Comparison of ENCODE assay signal across 10 cellular contexts in genomic region chr14:51006781-51007211, GRCh38.
DNase-seq lines count a peak whose midpoint lies in the region; ATAC-seq and TF ChIP-seq lines count a peak whose summit lies in the region.
"Had no signal": no experiment of that assay in that cellular context is flagged by ENCODE, and none has a peak within 500 bp of the region (broad histone marks: within the 10 kb centered on the region; RNA-seq: fewer than 3 reads in every experiment).

No MANE protein-coding gene starts in this region.

- 74 to 92% methylated on average over 3 to 4 of the region's 4 CpGs for WGBS in ectodermal cell, 2 experiments
- WGBS in neuronal stem cell (ENCODE audit: extremely low coverage in 2 of 2, insufficient read length in 2 of 2, insufficient replicate concordance in 1 of 2), 2 donors = no CpG with 5 or more reads among the region's 4 CpGs

- H4K91ac ChIP-seq in neuronal stem cell (ENCODE audit: low read depth, low read length, poor library complexity) = no peak overlapping the region

- no peak for ATAC-seq in HG03097 (IDR thresholded peaks at IDR 0.05; ENCODE audit: low FRiP score, unreplicated experiment)

- POLR2A ChIA-PET in activated CD4-positive, alpha-beta memory T cell treated with anti-CD3 and anti-CD28 coated beads for 36 hours (lab: Charles Lee) = no interaction called here

- CTCF ChIA-PET in activated CD4-positive, alpha-beta memory T cell treated with anti-CD3 and anti-CD28 coated beads for 36 hours (lab: Charles Lee) = no interaction called here

- no peak overlapping the region for H2BK5ac ChIP-seq in neuronal stem cell (ENCODE audit: low read length)

- no peak overlapping the region for H3K23ac ChIP-seq in neuronal stem cell (ENCODE audit: low read depth, low read length, poor library complexity)

- H3K36me3 Mint-ChIP-seq in activated CD4-positive, alpha-beta memory T cell treated with anti-CD3 and anti-CD28 coated beads for 36 hours = no peaks in the 10 kb centered on the region

- H3K4me1 ChIP-seq in ectodermal cell (ENCODE audit: control insufficient read depth, insufficient read depth, low read length) (peaks cover 15% of the 10 kb centered on the region), neuronal stem cell (ENCODE audit: control insufficient read depth in 2 of 2, insufficient read depth in 1 of 2, low read depth in 1 of 2, low read length in 2 of 2) (peaks cover 15 to 27% of the 10 kb centered on the region in 2 donors)

- H3K27me3 Mint-ChIP-seq in activated CD4-positive, alpha-beta memory T cell treated with anti-CD3 and anti-CD28 coated beads for 36 hours = peaks cover 5% of the 10 kb centered on the region

- H3K9me3 ChIP-seq in ectodermal cell (ENCODE audit: control insufficient read depth, low read length) = no peaks in the 10 kb centered on the region
- no peaks in the 10 kb centered on the region for H3K9me3 ChIP-seq in neuronal stem cell (replicated peaks in 1 of 2; ENCODE audit: control insufficient read depth in 2 of 2, insufficient read depth in 1 of 2, low read depth in 1 of 2, low read length in 2 of 2)

- H2BK12ac ChIP-seq in neuronal stem cell (ENCODE audit: low read length) = no peak overlapping the region

- H3K4me3 Mint-ChIP-seq in activated CD4-positive, alpha-beta memory T cell treated with anti-CD3 and anti-CD28 coated beads for 36 hours = no peak overlapping the region

- H2BK120ac ChIP-seq in neuronal stem cell (ENCODE audit: low read depth, low read length) = no peak overlapping the region

- H2BK15ac ChIP-seq in neuronal stem cell (ENCODE audit: low read length) = no peak overlapping the region

- H3K27ac ChIP-seq in ectodermal cell (ENCODE audit: insufficient read depth, low read depth, low read length, poor library complexity, severe bottlenecking) = peak overlapping the region; percentile 62
- H3K27ac ChIP-seq in neuronal stem cell (replicated peaks; ENCODE audit: low read length) = peak overlapping the region; percentile 53

- H3K4me3 ChIP-seq in ectodermal cell (ENCODE audit: insufficient read depth, low read depth, low read length) (no peak overlapping the region), neuronal stem cell (ENCODE audit: low read length in 2 of 2) (no peak overlapping the region)

- H4K8ac ChIP-seq in neuronal stem cell (ENCODE audit: low read depth, low read length) = no peak overlapping the region

- no peak for TF ChIP-seq CTCF in GM13976 (IDR thresholded peaks at IDR 0.05; ENCODE audit: borderline replicate concordance, control extremely low read depth, extremely low read depth, insufficient read depth, missing control alignments)

- intact Hi-C loops in activated CD4-positive, alpha-beta memory T cell treated with anti-CD3 and anti-CD28 coated beads for 36 hours (cut with micrococcal nuclease) = no loop called here

- H3K27me3 ChIP-seq in ectodermal cell (ENCODE audit: control insufficient read depth, insufficient read depth, low read length, poor library complexity, severe bottlenecking) (no peaks in the 10 kb centered on the region), neuronal stem cell (ENCODE audit: control insufficient read depth in 3 of 3, insufficient read depth in 3 of 3, low read depth in 1 of 3, low read length in 3 of 3) (no peaks in the 10 kb centered on the region)

- H3K79me1 ChIP-seq in neuronal stem cell (ENCODE audit: low read depth, low read length) = no peaks in the 10 kb centered on the region

- H3K4ac ChIP-seq in neuronal stem cell (ENCODE audit: low read length) = no peak overlapping the region

- no peak overlapping the region for H3K18ac ChIP-seq in neuronal stem cell (ENCODE audit: low read length)

- H3K4me2 ChIP-seq in neuronal stem cell (ENCODE audit: insufficient read depth, low read length, poor library complexity, severe bottlenecking) = no peak overlapping the region

- H3K9me3 Mint-ChIP-seq in activated CD4-positive, alpha-beta memory T cell treated with anti-CD3 and anti-CD28 coated beads for 36 hours = no peaks in the 10 kb centered on the region

- no peak overlapping the region for H3K14ac ChIP-seq in neuronal stem cell (ENCODE audit: low read length)

- no peak overlapping the region for H2AK5ac ChIP-seq in neuronal stem cell (ENCODE audit: low read depth, low read length)

- H2AFZ ChIP-seq in neuronal stem cell (ENCODE audit: low read length) = peak overlapping the region; percentile 11

- in situ Hi-C loops in GM13976 (cut with MboI; ENCODE audit: low sequenced_read_pairs, unreplicated experiment) = no loop called here

- H3K36me3 ChIP-seq in ectodermal cell (ENCODE audit: control insufficient read depth, insufficient read depth, low read length) (no peaks in the 10 kb centered on the region), neuronal stem cell (replicated peaks in 1 of 2; ENCODE audit: control insufficient read depth in 2 of 2, insufficient read depth in 2 of 2, low read length in 2 of 2) (peaks cover 0 to 5% of the 10 kb centered on the region in 2 donors)

- DNase-seq in CD1c-positive myeloid dendritic cell (ENCODE audit: extremely low spot score) (peak; percentile 18), NCI-H524 treated with DMSO at 0.1 percent for 48 hours (lab: John Stamatoyannopoulos, UW) (peak; percentile 99), neuronal stem cell (ENCODE audit: low spot score) (peak; percentile 20), iPS-NIHi7 (ENCODE audit: extremely low spot score) (no peak), GM13976 (ENCODE audit: low spot score) (no peak)
- no peak for DNase-seq in activated CD4-positive, alpha-beta memory T cell treated with anti-CD3 and anti-CD28 coated beads for 36 hours
- DNase-seq: dermis blood vessel endothelial cell, NCI-H510A had no signal

- no peaks in the 10 kb centered on the region for H3K4me1 Mint-ChIP-seq in activated CD4-positive, alpha-beta memory T cell treated with anti-CD3 and anti-CD28 coated beads for 36 hours (ENCODE audit: low read depth)

- no peak overlapping the region for H3K27ac Mint-ChIP-seq in activated CD4-positive, alpha-beta memory T cell treated with anti-CD3 and anti-CD28 coated beads for 36 hours

- H3K9ac ChIP-seq in neuronal stem cell (ENCODE audit: low read depth, low read length, poor library complexity) = no peak overlapping the region

Comparison
In these comparisons a context has a peak if more than half of its experiments do, and no peak if none do; other contexts are left out.
1. DNase-seq: peak in CD1c-positive myeloid dendritic cell (single experiment), NCI-H524 treated with DMSO at 0.1 percent for 48 hours (single experiment) and neuronal stem cell (single experiment); none in activated CD4-positive, alpha-beta memory T cell treated with anti-CD3 and anti-CD28 coated beads for 36 hours (single experiment), iPS-NIHi7 (single experiment) and GM13976 (single experiment).